8 cellular contexts compared by ENCODE assay signal in genomic region chr5:35089688-35090314, GRCh38. TPM values are rescaled to one million over a fixed set of nuclear protein-coding genes. Genes with fewer than 3 reads are reported as not detected.
DNase-seq lines count a peak whose midpoint lies in the region; TF ChIP-seq lines count a peak whose summit lies in the region.

No MANE protein-coding gene starts in this region.

- POLR2A ChIA-PET in PC-9 (lab: Charles Lee; ENCODE audit: unreplicated experiment) = no interaction called here

- peak; percentile 80 for TF ChIP-seq CTCF in PC-9 (conservative IDR thresholded peaks at IDR 0.05)
- peak; percentile 87 for TF ChIP-seq CTCF in fibroblast of villous mesenchyme (IDR thresholded peaks at IDR 0.05; ENCODE audit: insufficient read depth, low read depth, low read length)

- no peaks in the 10 kb centered on the region for H3K36me3 ChIP-seq in PC-9 (ENCODE audit: low read depth)

- BruUV-seq in PC-9 (replicated peaks; lab: Mats Ljungman, UMichigan) = no TSS peak

- H4K20me1 ChIP-seq in PC-9 (ENCODE audit: insufficient read depth) = no peaks in the 10 kb centered on the region

- no peak overlapping the region for H3K27ac ChIP-seq in PC-9

- H3K9me2 ChIP-seq in PC-9 (ENCODE audit: insufficient read depth) = no peaks in the 10 kb centered on the region

- intact Hi-C loops in PC-9 (cut with micrococcal nuclease; ENCODE audit: unreplicated experiment) (loop anchor here (1.0 to 10.0 kb wide), 4 partner anchors 112 to 1604 kb away; no protein-coding TSS in a partner anchor), posterior vena cava (cut with DNase I) (no loop called here)

- H3K4me1 ChIP-seq in PC-9 (replicated peaks; ENCODE audit: insufficient read depth) = no peaks in the 10 kb centered on the region

- H3K9me3 ChIP-seq in PC-9 (ENCODE audit: insufficient read depth, low read depth) = no peaks in the 10 kb centered on the region

- H3K4me2 ChIP-seq in PC-9 = no peak overlapping the region

- peaks cover 74% of the 10 kb centered on the region for H3K27me3 ChIP-seq in PC-9 (ENCODE audit: insufficient read depth, low read depth)

- CTCF ChIA-PET in PC-9 (lab: Charles Lee) = interaction anchor here (1.1 kb wide), 1 partner anchor 836 kb away, joined by 12 read pairs; no protein-coding TSS in a partner anchor

- no peak overlapping the region for H3K4me3 ChIP-seq in PC-9
- no peak overlapping the region for H3K4me3 ChIP-seq in fibroblast of villous mesenchyme (ENCODE audit: low read depth, low read length)

- H3F3A ChIP-seq in PC-9 (ENCODE audit: insufficient read depth, low read depth) = no peaks in the 10 kb centered on the region

- DNase-seq in SIG-M5 treated with dmso at 0.1 percent for 504 hours (lab: John Stamatoyannopoulos, UW; ENCODE audit: unreplicated experiment) (peak; percentile 53), SIG-M5 (lab: John Stamatoyannopoulos, UW) (no peak), HT-29 (ENCODE audit: low spot score) (peak; percentile 94), PC-9 (peak; percentile 44 to 46), activated T-helper 1 cell treated with Interleukin-2 at 50 U/mL for 16 hours (ENCODE audit: low read depth) (peak; percentile 6), fibroblast of villous mesenchyme (ENCODE audit: low read depth) (peak; percentile 76), pons (ENCODE audit: low spot score) (peak; percentile 62), posterior vena cava (ENCODE audit: low spot score) (no peak)

- H3K79me2 ChIP-seq in PC-9 (ENCODE audit: low read depth) = no peaks in the 10 kb centered on the region

- no peak overlapping the region for H2AFZ ChIP-seq in PC-9

RNA-seq across cellular contexts. Expression of gene AGXT2, which starts 42.1 kb away (rescaled TPM):
- total RNA-seq in HT-29 (2014; rRNA removed; shearing (Covaris generic)) = not detected in 2 replicates
- total RNA-seq in PC-9 (2021) (not detected in 2 replicates), fibroblast of villous mesenchyme (under 0.01 TPM in 1 of 2 replicates, not detected in the other), posterior vena cava (not detected)

Comparison
In these comparisons a context has a peak if more than half of its experiments do, and no peak if none do; other contexts are left out.
1. DNase-seq: peak in SIG-M5 treated with dmso at 0.1 percent for 504 hours (single experiment), HT-29 (single experiment), PC-9 (2 of 2), activated T-helper 1 cell treated with Interleukin-2 at 50 U/mL for 16 hours (single experiment), fibroblast of villous mesenchyme (single experiment) and pons (single experiment); none in SIG-M5 (single experiment) and posterior vena cava (single experiment).